ENCODE assay signal across 1 cellular context in the genomic region with DNA sequence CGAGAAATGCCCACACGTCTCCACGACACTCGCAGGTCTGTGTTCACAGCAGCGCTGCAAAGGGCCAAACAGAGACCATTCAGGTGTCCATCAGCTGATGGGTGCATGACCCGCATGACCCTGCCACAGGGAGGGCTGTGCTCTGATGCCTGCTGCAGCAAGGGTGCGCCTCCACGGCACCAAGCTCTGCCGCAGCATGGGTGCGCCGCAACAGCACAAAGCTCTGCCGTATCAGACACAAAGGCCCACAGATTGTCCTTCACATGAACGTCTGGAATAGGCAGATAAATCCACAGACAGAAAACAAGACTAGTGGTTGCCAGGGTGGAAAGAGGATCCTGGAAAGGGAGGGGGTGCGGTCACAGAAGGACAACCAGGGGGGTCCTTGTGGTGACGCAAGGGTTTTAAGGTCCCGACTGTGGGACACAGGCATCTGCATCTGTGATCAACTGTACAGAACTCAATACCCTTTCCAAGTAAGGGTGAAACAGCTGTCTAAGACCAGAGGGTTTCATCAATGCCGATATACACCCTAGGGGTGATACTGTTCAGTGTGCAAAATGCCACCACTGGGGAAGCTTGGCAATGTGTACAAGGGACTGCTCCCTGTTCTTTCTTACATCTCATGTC.
TF ChIP-seq lines count a peak whose summit lies in the region.

No MANE protein-coding gene starts in this region.

TF ChIP-seq in K562, 482 proteins besides CTCF, POLR2A, EP300 and RAD21 (continued from another document):
- TF ChIP-seq, protein P1, sequence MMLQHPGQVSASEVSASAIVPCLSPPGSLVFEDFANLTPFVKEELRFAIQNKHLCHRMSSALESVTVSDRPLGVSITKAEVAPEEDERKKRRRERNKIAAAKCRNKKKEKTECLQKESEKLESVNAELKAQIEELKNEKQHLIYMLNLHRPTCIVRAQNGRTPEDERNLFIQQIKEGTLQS (IDR thresholded peaks at IDR 0.05) = 0 out of 2 replicates have a peak, but pooled peaks have one; percentile 19
- TF ChIP-seq, protein P1 (CRISPR knock-in tag; conservative IDR thresholded peaks at IDR 0.05) = no peak
- TF ChIP-seq PHF20 (IDR thresholded peaks at IDR 0.05; ENCODE audit: partially characterized antibody) = no peak
- peak; percentile 77 for TF ChIP-seq NCOR1 (IDR thresholded peaks at IDR 0.05)
- TF ChIP-seq HDAC1 (IDR thresholded peaks at IDR 0.05) = peak in 1 of 2 experiments; percentile 64; a peak in 1 of 4 replicates
- TF ChIP-seq TAL1 (IDR thresholded peaks at IDR 0.05) = peak; percentile 63
- TF ChIP-seq, protein P2, sequence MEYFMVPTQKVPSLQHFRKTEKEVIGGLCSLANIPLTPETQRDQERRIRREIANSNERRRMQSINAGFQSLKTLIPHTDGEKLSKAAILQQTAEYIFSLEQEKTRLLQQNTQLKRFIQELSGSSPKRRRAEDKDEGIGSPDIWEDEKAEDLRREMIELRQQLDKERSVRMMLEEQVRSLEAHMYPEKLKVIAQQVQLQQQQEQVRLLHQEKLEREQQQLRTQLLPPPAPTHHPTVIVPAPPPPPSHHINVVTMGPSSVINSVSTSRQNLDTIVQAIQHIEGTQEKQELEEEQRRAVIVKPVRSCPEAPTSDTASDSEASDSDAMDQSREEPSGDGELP (CRISPR knock-in tag; IDR thresholded peaks at IDR 0.05; ENCODE audit: borderline replicate concordance) = peak; percentile 56; the same call in 1 of the 2 replicates
- peak; percentile 10; the same call in 1 of the 2 replicates for TF ChIP-seq STAT5A (IDR thresholded peaks at IDR 0.05; ENCODE audit: borderline replicate concordance, low read length)
- no peak for TF ChIP-seq GATAD2B (IDR thresholded peaks at IDR 0.05; ENCODE audit: borderline replicate concordance)
- TF ChIP-seq CBFA2T3 (IDR thresholded peaks at IDR 0.05) = peak; percentile 83
- TF ChIP-seq, protein P3, sequence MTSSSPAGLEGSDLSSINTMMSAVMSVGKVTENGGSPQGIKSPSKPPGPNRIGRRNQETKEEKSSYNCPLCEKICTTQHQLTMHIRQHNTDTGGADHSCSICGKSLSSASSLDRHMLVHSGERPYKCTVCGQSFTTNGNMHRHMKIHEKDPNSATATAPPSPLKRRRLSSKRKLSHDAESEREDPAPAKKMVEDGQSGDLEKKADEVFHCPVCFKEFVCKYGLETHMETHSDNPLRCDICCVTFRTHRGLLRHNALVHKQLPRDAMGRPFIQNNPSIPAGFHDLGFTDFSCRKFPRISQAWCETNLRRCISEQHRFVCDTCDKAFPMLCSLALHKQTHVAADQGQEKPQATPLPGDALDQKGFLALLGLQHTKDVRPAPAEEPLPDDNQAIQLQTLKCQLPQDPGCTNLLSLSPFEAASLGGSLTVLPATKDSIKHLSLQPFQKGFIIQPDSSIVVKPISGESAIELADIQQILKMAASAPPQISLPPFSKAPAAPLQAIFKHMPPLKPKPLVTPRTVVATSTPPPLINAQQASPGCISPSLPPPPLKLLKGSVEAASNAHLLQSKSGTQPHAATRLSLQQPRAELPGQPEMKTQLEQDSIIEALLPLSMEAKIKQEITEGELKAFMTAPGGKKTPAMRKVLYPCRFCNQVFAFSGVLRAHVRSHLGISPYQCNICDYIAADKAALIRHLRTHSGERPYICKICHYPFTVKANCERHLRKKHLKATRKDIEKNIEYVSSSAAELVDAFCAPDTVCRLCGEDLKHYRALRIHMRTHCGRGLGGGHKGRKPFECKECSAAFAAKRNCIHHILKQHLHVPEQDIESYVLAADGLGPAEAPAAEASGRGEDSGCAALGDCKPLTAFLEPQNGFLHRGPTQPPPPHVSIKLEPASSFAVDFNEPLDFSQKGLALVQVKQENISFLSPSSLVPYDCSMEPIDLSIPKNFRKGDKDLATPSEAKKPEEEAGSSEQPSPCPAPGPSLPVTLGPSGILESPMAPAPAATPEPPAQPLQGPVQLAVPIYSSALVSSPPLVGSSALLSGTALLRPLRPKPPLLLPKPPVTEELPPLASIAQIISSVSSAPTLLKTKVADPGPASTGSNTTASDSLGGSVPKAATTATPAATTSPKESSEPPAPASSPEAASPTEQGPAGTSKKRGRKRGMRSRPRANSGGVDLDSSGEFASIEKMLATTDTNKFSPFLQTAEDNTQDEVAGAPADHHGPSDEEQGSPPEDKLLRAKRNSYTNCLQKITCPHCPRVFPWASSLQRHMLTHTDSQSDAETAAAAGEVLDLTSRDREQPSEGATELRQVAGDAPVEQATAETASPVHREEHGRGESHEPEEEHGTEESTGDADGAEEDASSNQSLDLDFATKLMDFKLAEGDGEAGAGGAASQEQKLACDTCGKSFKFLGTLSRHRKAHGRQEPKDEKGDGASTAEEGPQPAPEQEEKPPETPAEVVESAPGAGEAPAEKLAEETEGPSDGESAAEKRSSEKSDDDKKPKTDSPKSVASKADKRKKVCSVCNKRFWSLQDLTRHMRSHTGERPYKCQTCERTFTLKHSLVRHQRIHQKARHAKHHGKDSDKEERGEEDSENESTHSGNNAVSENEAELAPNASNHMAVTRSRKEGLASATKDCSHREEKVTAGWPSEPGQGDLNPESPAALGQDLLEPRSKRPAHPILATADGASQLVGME (CRISPR knock-in tag; IDR thresholded peaks at IDR 0.05) = no peak
- TF ChIP-seq CEBPB (tag; IDR thresholded peaks at IDR 0.05) = peak; percentile 21; the same call in 1 of the 2 replicates
- TF ChIP-seq TEAD4 (IDR thresholded peaks at IDR 0.05; ENCODE audit: low read length) = peak; percentile 57
- no peak for TF ChIP-seq TEAD4 (CRISPR knock-in tag; IDR thresholded peaks at IDR 0.05; ENCODE audit: borderline replicate concordance)
- TF ChIP-seq, protein P4, sequence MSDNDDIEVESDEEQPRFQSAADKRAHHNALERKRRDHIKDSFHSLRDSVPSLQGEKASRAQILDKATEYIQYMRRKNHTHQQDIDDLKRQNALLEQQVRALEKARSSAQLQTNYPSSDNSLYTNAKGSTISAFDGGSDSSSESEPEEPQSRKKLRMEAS (CRISPR knock-in tag; IDR thresholded peaks at IDR 0.05) = peak; percentile 54
- TF ChIP-seq TBL1XR1 (IDR thresholded peaks at IDR 0.05; ENCODE audit: low read length in 2 of 2) = 0 out of 4 replicates have a peak, but pooled peaks of 1 of the 2 experiments have one; percentile 50
- TF ChIP-seq POLR2G (IDR thresholded peaks at IDR 0.05; ENCODE audit: low read depth, low read length) = peak; percentile 44; the same call in 1 of the 2 replicates
- TF ChIP-seq GATA2 (CRISPR knock-in tag; IDR thresholded peaks at IDR 0.05) = peak; percentile 33; the same call in 1 of the 2 replicates
- TF ChIP-seq, protein P5, sequence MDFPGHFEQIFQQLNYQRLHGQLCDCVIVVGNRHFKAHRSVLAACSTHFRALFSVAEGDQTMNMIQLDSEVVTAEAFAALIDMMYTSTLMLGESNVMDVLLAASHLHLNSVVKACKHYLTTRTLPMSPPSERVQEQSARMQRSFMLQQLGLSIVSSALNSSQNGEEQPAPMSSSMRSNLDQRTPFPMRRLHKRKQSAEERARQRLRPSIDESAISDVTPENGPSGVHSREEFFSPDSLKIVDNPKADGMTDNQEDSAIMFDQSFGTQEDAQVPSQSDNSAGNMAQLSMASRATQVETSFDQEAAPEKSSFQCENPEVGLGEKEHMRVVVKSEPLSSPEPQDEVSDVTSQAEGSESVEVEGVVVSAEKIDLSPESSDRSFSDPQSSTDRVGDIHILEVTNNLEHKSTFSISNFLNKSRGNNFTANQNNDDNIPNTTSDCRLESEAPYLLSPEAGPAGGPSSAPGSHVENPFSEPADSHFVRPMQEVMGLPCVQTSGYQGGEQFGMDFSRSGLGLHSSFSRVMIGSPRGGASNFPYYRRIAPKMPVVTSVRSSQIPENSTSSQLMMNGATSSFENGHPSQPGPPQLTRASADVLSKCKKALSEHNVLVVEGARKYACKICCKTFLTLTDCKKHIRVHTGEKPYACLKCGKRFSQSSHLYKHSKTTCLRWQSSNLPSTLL (IDR thresholded peaks at IDR 0.05) = no peak
- TF ChIP-seq, protein P6, sequence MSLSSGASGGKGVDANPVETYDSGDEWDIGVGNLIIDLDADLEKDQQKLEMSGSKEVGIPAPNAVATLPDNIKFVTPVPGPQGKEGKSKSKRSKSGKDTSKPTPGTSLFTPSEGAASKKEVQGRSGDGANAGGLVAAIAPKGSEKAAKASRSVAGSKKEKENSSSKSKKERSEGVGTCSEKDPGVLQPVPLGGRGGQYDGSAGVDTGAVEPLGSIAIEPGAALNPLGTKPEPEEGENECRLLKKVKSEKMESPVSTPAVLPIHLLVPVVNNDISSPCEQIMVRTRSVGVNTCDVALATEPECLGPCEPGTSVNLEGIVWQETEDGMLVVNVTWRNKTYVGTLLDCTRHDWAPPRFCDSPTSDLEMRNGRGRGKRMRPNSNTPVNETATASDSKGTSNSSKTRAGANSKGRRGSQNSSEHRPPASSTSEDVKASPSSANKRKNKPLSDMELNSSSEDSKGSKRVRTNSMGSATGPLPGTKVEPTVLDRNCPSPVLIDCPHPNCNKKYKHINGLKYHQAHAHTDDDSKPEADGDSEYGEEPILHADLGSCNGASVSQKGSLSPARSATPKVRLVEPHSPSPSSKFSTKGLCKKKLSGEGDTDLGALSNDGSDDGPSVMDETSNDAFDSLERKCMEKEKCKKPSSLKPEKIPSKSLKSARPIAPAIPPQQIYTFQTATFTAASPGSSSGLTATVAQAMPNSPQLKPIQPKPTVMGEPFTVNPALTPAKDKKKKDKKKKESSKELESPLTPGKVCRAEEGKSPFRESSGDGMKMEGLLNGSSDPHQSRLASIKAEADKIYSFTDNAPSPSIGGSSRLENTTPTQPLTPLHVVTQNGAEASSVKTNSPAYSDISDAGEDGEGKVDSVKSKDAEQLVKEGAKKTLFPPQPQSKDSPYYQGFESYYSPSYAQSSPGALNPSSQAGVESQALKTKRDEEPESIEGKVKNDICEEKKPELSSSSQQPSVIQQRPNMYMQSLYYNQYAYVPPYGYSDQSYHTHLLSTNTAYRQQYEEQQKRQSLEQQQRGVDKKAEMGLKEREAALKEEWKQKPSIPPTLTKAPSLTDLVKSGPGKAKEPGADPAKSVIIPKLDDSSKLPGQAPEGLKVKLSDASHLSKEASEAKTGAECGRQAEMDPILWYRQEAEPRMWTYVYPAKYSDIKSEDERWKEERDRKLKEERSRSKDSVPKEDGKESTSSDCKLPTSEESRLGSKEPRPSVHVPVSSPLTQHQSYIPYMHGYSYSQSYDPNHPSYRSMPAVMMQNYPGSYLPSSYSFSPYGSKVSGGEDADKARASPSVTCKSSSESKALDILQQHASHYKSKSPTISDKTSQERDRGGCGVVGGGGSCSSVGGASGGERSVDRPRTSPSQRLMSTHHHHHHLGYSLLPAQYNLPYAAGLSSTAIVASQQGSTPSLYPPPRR (CRISPR knock-in tag; IDR thresholded peaks at IDR 0.05; ENCODE audit: borderline replicate concordance) = 0 out of 2 replicates have a peak, but pooled peaks have one; percentile 37
- no peak for TF ChIP-seq MAFK (IDR thresholded peaks at IDR 0.05; ENCODE audit: low read length)
- TF ChIP-seq, protein P7, sequence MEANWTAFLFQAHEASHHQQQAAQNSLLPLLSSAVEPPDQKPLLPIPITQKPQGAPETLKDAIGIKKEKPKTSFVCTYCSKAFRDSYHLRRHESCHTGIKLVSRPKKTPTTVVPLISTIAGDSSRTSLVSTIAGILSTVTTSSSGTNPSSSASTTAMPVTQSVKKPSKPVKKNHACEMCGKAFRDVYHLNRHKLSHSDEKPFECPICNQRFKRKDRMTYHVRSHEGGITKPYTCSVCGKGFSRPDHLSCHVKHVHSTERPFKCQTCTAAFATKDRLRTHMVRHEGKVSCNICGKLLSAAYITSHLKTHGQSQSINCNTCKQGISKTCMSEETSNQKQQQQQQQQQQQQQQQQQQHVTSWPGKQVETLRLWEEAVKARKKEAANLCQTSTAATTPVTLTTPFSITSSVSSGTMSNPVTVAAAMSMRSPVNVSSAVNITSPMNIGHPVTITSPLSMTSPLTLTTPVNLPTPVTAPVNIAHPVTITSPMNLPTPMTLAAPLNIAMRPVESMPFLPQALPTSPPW (CRISPR knock-in tag; IDR thresholded peaks at IDR 0.05) = peak; percentile 39
- TF ChIP-seq, protein P8, sequence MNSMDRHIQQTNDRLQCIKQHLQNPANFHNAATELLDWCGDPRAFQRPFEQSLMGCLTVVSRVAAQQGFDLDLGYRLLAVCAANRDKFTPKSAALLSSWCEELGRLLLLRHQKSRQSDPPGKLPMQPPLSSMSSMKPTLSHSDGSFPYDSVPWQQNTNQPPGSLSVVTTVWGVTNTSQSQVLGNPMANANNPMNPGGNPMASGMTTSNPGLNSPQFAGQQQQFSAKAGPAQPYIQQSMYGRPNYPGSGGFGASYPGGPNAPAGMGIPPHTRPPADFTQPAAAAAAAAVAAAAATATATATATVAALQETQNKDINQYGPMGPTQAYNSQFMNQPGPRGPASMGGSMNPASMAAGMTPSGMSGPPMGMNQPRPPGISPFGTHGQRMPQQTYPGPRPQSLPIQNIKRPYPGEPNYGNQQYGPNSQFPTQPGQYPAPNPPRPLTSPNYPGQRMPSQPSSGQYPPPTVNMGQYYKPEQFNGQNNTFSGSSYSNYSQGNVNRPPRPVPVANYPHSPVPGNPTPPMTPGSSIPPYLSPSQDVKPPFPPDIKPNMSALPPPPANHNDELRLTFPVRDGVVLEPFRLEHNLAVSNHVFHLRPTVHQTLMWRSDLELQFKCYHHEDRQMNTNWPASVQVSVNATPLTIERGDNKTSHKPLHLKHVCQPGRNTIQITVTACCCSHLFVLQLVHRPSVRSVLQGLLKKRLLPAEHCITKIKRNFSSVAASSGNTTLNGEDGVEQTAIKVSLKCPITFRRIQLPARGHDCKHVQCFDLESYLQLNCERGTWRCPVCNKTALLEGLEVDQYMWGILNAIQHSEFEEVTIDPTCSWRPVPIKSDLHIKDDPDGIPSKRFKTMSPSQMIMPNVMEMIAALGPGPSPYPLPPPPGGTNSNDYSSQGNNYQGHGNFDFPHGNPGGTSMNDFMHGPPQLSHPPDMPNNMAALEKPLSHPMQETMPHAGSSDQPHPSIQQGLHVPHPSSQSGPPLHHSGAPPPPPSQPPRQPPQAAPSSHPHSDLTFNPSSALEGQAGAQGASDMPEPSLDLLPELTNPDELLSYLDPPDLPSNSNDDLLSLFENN (IDR thresholded peaks at IDR 0.05; ENCODE audit: low read depth in 2 of 2, low read length in 2 of 2) = 0 out of 4 replicates have a peak, but pooled peaks of 1 of the 2 experiments have one; percentile 31
- TF ChIP-seq ARID1B (IDR thresholded peaks at IDR 0.05) = peak; percentile 62
- TF ChIP-seq, protein P9, sequence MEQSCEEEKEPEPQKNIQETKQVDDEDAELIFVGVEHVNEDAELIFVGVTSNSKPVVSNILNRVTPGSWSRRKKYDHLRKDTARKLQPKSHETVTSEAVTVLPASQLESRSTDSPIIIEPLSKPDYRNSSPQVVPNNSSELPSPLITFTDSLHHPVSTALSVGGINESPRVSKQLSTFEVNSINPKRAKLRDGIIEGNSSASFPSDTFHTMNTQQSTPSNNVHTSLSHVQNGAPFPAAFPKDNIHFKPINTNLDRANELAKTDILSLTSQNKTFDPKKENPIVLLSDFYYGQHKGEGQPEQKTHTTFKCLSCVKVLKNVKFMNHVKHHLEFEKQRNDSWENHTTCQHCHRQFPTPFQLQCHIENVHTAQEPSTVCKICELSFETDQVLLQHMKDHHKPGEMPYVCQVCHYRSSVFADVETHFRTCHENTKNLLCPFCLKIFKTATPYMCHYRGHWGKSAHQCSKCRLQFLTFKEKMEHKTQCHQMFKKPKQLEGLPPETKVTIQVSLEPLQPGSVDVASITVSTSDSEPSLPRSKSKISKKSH (CRISPR knock-in tag; IDR thresholded peaks at IDR 0.05) = no peak
- TF ChIP-seq RCOR1 (IDR thresholded peaks at IDR 0.05; ENCODE audit: borderline replicate concordance in 1 of 2, low read depth in 2 of 2, low read length in 2 of 2) = peak; percentile 59 to 92
- peak; percentile 66 for TF ChIP-seq CBFA2T2 (conservative IDR thresholded peaks at IDR 0.05)
- TF ChIP-seq ZNF408 (CRISPR knock-in tag; IDR thresholded peaks at IDR 0.05; ENCODE audit: low read depth) = no peak
- peak; percentile 54 for TF ChIP-seq POLR2AphosphoS5 (IDR thresholded peaks at IDR 0.05; ENCODE audit: control insufficient read depth, insufficient read depth, low read depth, low read length)
TF ChIP-seq in K562: peak in this region for 25.
